In the genomic region with DNA sequence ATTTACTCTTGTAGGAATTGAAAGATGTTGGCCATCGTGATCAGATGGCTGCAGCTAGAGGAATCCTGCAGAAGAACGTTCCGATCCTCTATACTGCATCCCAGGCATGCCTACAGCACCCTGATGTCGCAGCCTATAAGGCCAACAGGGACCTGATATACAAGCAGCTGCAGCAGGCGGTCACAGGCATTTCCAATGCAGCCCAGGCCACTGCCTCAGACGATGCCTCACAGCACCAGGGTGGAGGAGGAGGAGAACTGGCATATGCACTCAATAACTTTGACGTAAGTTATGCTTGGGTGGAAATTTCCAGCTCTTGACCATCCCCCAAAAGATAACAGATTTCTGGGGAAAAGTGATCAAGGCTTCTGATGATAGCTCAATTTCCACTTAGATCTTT, we compare ENCODE assay signal across 16 cellular contexts. TPM values are rescaled to one million over a fixed set of nuclear protein-coding genes. Genes with fewer than 3 reads are reported as not detected.
A peak's percentile ranks its signal among the peaks of the same experiment; 100 is the strongest.
DNase-seq lines count a peak whose midpoint lies in the region; ATAC-seq and TF ChIP-seq lines count a peak whose summit lies in the region.
"Had no signal": no experiment of that assay in that cellular context is flagged by ENCODE, and none has a peak within 500 bp of the region (broad histone marks: within the 10 kb centered on the region; RNA-seq: fewer than 3 reads in every experiment).

No MANE protein-coding gene starts in this region.

- TF ChIP-seq POLR2A in heart left ventricle (IDR thresholded peaks at IDR 0.05), result no peak

- in situ Hi-C loops in KBM-7 (cut with MboI; ENCODE audit: low pct_unique_long_range_greater_than_20kb, low sequenced_read_pairs), result no loop called here

- H3K36me3 ChIP-seq in right atrium auricular region (peaks cover 18% of the 10 kb centered on the region), heart left ventricle (peaks cover 0 to 62% (median 41%) of the 10 kb centered on the region in 9 donors)

- DNase-seq in Right ventricle myocardium superior (no peak), right atrium auricular region (ENCODE audit: low spot score) (no peak), heart left ventricle (peak in 1 of 5 donors; percentile 56), EL (no peak), KBM-7 (no peak)
- peak; percentile 67 for DNase-seq in T-helper 2 cell treated with Interferon-gamma antibody and Interleukin-4, amounts not matched to agents 5 μg/mL and 100 μg/mL, for 36 hours (ENCODE audit: low spot score)
- no peak for DNase-seq in stimulated activated effector memory CD8-positive, alpha-beta T cell treated with anti-CD3 and anti-CD28 coated beads, Interleukin-12 subunit alpha, Interleukin-12 subunit beta, amount 100 ng/mL, for 72 hours (ENCODE audit: low spot score in 2 of 2)
- DNase-seq: activated T-cell treated with anti-CD3 and anti-CD28 coated beads, Interleukin-2, amount 50 U/mL, for 4 hours; DMS 273 treated with DMSO at 0.1 percent for 48 hours; NCI-H1105 treated with DMSO at 0.1 percent for 48 hours had no signal

- intact Hi-C loops in Right ventricle myocardium superior (cut with DNase I), result no loop called here
- intact Hi-C loops in heart left ventricle (cut with DNase I), result loop anchor here in 4 of 10 donors (10.0 kb wide), 2 partner anchors 100 to 440 kb away; no protein-coding TSS in a partner anchor

- H3K27me3 ChIP-seq in right atrium auricular region, result no peaks in the 10 kb centered on the region
- H3K27me3 ChIP-seq in heart left ventricle, result no peaks in the 10 kb centered on the region
- H3K27me3 ChIP-seq: gastroesophageal sphincter had no signal

- H3K36me3 Mint-ChIP-seq in T-helper 2 cell treated with Interferon-gamma antibody and Interleukin-4, amounts not matched to agents 5 μg/mL and 100 μg/mL, for 36 hours (ENCODE audit: low read depth), result peaks cover 3% of the 10 kb centered on the region
- peaks cover 36% of the 10 kb centered on the region for H3K36me3 Mint-ChIP-seq in stimulated activated effector memory CD8-positive, alpha-beta T cell treated with anti-CD3 and anti-CD28 coated beads, Interleukin-12 subunit alpha, Interleukin-12 subunit beta, amount 100 ng/mL, for 72 hours
- H3K36me3 Mint-ChIP-seq: naive thymus-derived CD8-positive, alpha-beta T cell had no signal

- ATAC-seq in Right ventricle myocardium superior (ENCODE audit: poor library complexity), result peak; percentile 28
- ATAC-seq in heart left ventricle, result peak in 3 of 4 donors; percentile 57 to 66 (median 61)
- ATAC-seq in stimulated activated effector memory CD8-positive, alpha-beta T cell treated with anti-CD3 and anti-CD28 coated beads, Interleukin-12 subunit alpha, Interleukin-12 subunit beta, amount 100 ng/mL, for 72 hours, result peak; percentile 40
- no peak for ATAC-seq in GM21619 (IDR thresholded peaks at IDR 0.05; ENCODE audit: unreplicated experiment)
- ATAC-seq: gastroesophageal sphincter; naive thymus-derived CD8-positive, alpha-beta T cell had no signal

- H3K4me1 Mint-ChIP-seq in T-helper 2 cell treated with Interferon-gamma antibody and Interleukin-4, amounts not matched to agents 5 μg/mL and 100 μg/mL, for 36 hours (ENCODE audit: low read depth), result peaks cover 5% of the 10 kb centered on the region
- H3K4me1 Mint-ChIP-seq in stimulated activated effector memory CD8-positive, alpha-beta T cell treated with anti-CD3 and anti-CD28 coated beads, Interleukin-12 subunit alpha, Interleukin-12 subunit beta, amount 100 ng/mL, for 72 hours, result peaks cover 7% of the 10 kb centered on the region
- H3K4me1 Mint-ChIP-seq: naive thymus-derived CD8-positive, alpha-beta T cell had no signal

- H3K4me3 Mint-ChIP-seq in T-helper 2 cell treated with Interferon-gamma antibody and Interleukin-4, amounts not matched to agents 5 μg/mL and 100 μg/mL, for 36 hours, result no peak overlapping the region
- H3K4me3 Mint-ChIP-seq in stimulated activated effector memory CD8-positive, alpha-beta T cell treated with anti-CD3 and anti-CD28 coated beads, Interleukin-12 subunit alpha, Interleukin-12 subunit beta, amount 100 ng/mL, for 72 hours, result no peak overlapping the region
- H3K4me3 Mint-ChIP-seq: activated T-cell treated with anti-CD3 and anti-CD28 coated beads, Interleukin-2, amount 50 U/mL, for 4 hours; naive thymus-derived CD8-positive, alpha-beta T cell had no signal

- no peaks in the 10 kb centered on the region for H3K27me3 Mint-ChIP-seq in T-helper 2 cell treated with Interferon-gamma antibody and Interleukin-4, amounts not matched to agents 5 μg/mL and 100 μg/mL, for 36 hours (ENCODE audit: low read depth)

- H3K27ac Mint-ChIP-seq in T-helper 2 cell treated with Interferon-gamma antibody and Interleukin-4, amounts not matched to agents 5 μg/mL and 100 μg/mL, for 36 hours, result no peak overlapping the region
- H3K27ac Mint-ChIP-seq in stimulated activated effector memory CD8-positive, alpha-beta T cell treated with anti-CD3 and anti-CD28 coated beads, Interleukin-12 subunit alpha, Interleukin-12 subunit beta, amount 100 ng/mL, for 72 hours, result peak overlapping the region; percentile 38
- H3K27ac Mint-ChIP-seq: naive thymus-derived CD8-positive, alpha-beta T cell had no signal

- no peaks in the 10 kb centered on the region for H3K9me3 ChIP-seq in right atrium auricular region
- H3K9me3 ChIP-seq in heart left ventricle, result no peaks in the 10 kb centered on the region
- H3K9me3 ChIP-seq: gastroesophageal sphincter had no signal

- H3K27ac ChIP-seq in right atrium auricular region (peak overlapping the region in 1 of 2 donors; percentile 51), heart left ventricle (peak overlapping the region in 4 of 12 donors; percentile 18 to 45 (median 34))

- TF ChIP-seq CTCF in right atrium auricular region (IDR thresholded peaks at IDR 0.05) (no peak), heart left ventricle (IDR thresholded peaks at IDR 0.05) (no peak)

- H3K4me3 ChIP-seq in right atrium auricular region (no peak overlapping the region), heart left ventricle (no peak overlapping the region)
- H3K4me3 ChIP-seq: gastroesophageal sphincter, lung had no signal

- peaks cover 0 to 44% of the 10 kb centered on the region in 2 donors for H3K4me1 ChIP-seq in right atrium auricular region
- peaks cover 4 to 59% (median 30%) of the 10 kb centered on the region in 12 donors for H3K4me1 ChIP-seq in heart left ventricle

- no peaks in the 10 kb centered on the region for H3K9me3 Mint-ChIP-seq in T-helper 2 cell treated with Interferon-gamma antibody and Interleukin-4, amounts not matched to agents 5 μg/mL and 100 μg/mL, for 36 hours
- no peaks in the 10 kb centered on the region for H3K9me3 Mint-ChIP-seq in stimulated activated effector memory CD8-positive, alpha-beta T cell treated with anti-CD3 and anti-CD28 coated beads, Interleukin-12 subunit alpha, Interleukin-12 subunit beta, amount 100 ng/mL, for 72 hours
- H3K9me3 Mint-ChIP-seq: activated T-cell treated with anti-CD3 and anti-CD28 coated beads, Interleukin-2, amount 50 U/mL, for 4 hours; naive thymus-derived CD8-positive, alpha-beta T cell had no signal

- WGBS in heart left ventricle, 4 donors, result 58 to 67% (median 61%) methylated on average over 7 of the region's 7 CpGs

RNA-seq across cellular contexts. Expression of gene LRRTM2, which starts 50.6 kb away (rescaled TPM):
- total RNA-seq in Right ventricle myocardium superior (not detected), right atrium auricular region (not detected), heart left ventricle (under 1 TPM in 2 of 9 donors, not detected in 7; 0.16 TPM)
- polyA plus RNA-seq in heart left ventricle, result under 1 TPM; 0.06 to 0.23 TPM
- total RNA-seq: H7; HT-29; naive thymus-derived CD8-positive, alpha-beta T cell had no signal
- polyA plus RNA-seq: naive thymus-derived CD8-positive, alpha-beta T cell had no signal
